8 cellular contexts compared by ENCODE assay signal in genomic region chr2:87519158-87520011, GRCh38.
DNase-seq lines count a peak whose midpoint lies in the region; ATAC-seq and TF ChIP-seq lines count a peak whose summit lies in the region.
"Not testable (repeated sequence)": the region's sequence is repeated elsewhere in the genome, so short reads cannot be mapped to it uniquely, and the experiment has no call there.

No MANE protein-coding gene starts in this region.

- not testable (repeated sequence) for H3K4me3 Mint-ChIP-seq in dendritic cell treated with granulocyte-macrophage colony-stimulating factor and Interleukin-4, amounts not matched to agents 40 ng/mL and 50 ng/mL, for 4 days; immature natural killer cell

- not testable (repeated sequence) for TF ChIP-seq CTCF in SU-DHL-6 (IDR thresholded peaks at IDR 0.05; ENCODE audit: insufficient read depth, low read length, poor library complexity, severe bottlenecking); neutrophil (IDR thresholded peaks at IDR 0.05)

- peak overlapping the region; percentile 37 for H3K4me2 ChIP-seq in SU-DHL-6 (ENCODE audit: low read depth, low read length, poor library complexity, severe bottlenecking)

- not testable (repeated sequence) for H4K20me1 ChIP-seq in SU-DHL-6 (ENCODE audit: low read depth, low read length)

- not testable (repeated sequence) for H3K79me2 ChIP-seq in SU-DHL-6 (ENCODE audit: insufficient read depth, low read length)

- H3K9me3 ChIP-seq in SU-DHL-6 (ENCODE audit: insufficient read depth, low read length); neutrophil: not testable (repeated sequence)

- not testable (repeated sequence) for H3K9me2 ChIP-seq in SU-DHL-6 (replicated peaks; ENCODE audit: insufficient read depth, low read length)

- intact Hi-C loops in dendritic cell treated with granulocyte-macrophage colony-stimulating factor and Interleukin-4, amounts not matched to agents 40 ng/mL and 50 ng/mL, for 4 days (cut with micrococcal nuclease): not testable (repeated sequence)

- H3K27me3 ChIP-seq in SU-DHL-6 (ENCODE audit: low read length); neutrophil: not testable (repeated sequence)

- H2AFZ ChIP-seq in SU-DHL-6 (ENCODE audit: low read depth, low read length, severe bottlenecking): not testable (repeated sequence)

- H3K36me3 ChIP-seq in SU-DHL-6 (ENCODE audit: low read length); neutrophil: not testable (repeated sequence)

- peaks cover 12% of the 10 kb centered on the region for H3F3A ChIP-seq in SU-DHL-6 (ENCODE audit: insufficient read depth)

- not testable (repeated sequence) for H3K27me3 Mint-ChIP-seq in dendritic cell treated with granulocyte-macrophage colony-stimulating factor and Interleukin-4, amounts not matched to agents 40 ng/mL and 50 ng/mL, for 4 days; immature natural killer cell (ENCODE audit: low read depth in 3 of 3)

- peak overlapping the region; percentile 62 for H3K27ac Mint-ChIP-seq in dendritic cell treated with granulocyte-macrophage colony-stimulating factor and Interleukin-4, amounts not matched to agents 40 ng/mL and 50 ng/mL, for 4 days
- peak overlapping the region in 4 of 6 donors; percentile 12 to 69 (median 24) for H3K27ac Mint-ChIP-seq in immature natural killer cell

- H3K27ac ChIP-seq in SU-DHL-6 (ENCODE audit: low read depth, low read length) (peak overlapping the region; percentile 83), neutrophil (peak overlapping the region; percentile 68)

- H3K4me1 ChIP-seq in neutrophil (ENCODE audit: control insufficient read depth in 1 of 2, insufficient read depth in 1 of 2, low read depth in 1 of 2, low read length in 1 of 2): peaks cover 16 to 17% of the 10 kb centered on the region in 2 experiments

- not testable (repeated sequence) for H3K9me3 Mint-ChIP-seq in dendritic cell treated with granulocyte-macrophage colony-stimulating factor and Interleukin-4, amounts not matched to agents 40 ng/mL and 50 ng/mL, for 4 days; immature natural killer cell

- not testable (repeated sequence) for H3K36me3 Mint-ChIP-seq in dendritic cell treated with granulocyte-macrophage colony-stimulating factor and Interleukin-4, amounts not matched to agents 40 ng/mL and 50 ng/mL, for 4 days (ENCODE audit: low read depth); immature natural killer cell

- DNase-seq in CD1c-positive myeloid dendritic cell (ENCODE audit: extremely low spot score): peak; percentile 32
- not testable (repeated sequence) for DNase-seq in immature natural killer cell

- peak; percentile 58 for ATAC-seq in GM18909 (IDR thresholded peaks at IDR 0.05; ENCODE audit: poor library complexity, unreplicated experiment)
- peak; percentile 51 for ATAC-seq in HG02678 (IDR thresholded peaks at IDR 0.05; ENCODE audit: unreplicated experiment)
- peak; percentile 42 for ATAC-seq in HG03378 (IDR thresholded peaks at IDR 0.05; ENCODE audit: unreplicated experiment)

- H3K4me3 ChIP-seq in SU-DHL-6 (ENCODE audit: insufficient read depth, low read length, poor library complexity, severe bottlenecking); neutrophil (ENCODE audit: low read depth in 1 of 2, low read length in 1 of 2): not testable (repeated sequence)

- peaks cover 23% of the 10 kb centered on the region for H3K4me1 Mint-ChIP-seq in dendritic cell treated with granulocyte-macrophage colony-stimulating factor and Interleukin-4, amounts not matched to agents 40 ng/mL and 50 ng/mL, for 4 days (ENCODE audit: low read depth)
- peaks cover 27 to 28% of the 10 kb centered on the region in 2 donors for H3K4me1 Mint-ChIP-seq in immature natural killer cell

- peak overlapping the region; percentile 32; the same call in 1 of the 2 replicates for H3K9ac ChIP-seq in SU-DHL-6 (ENCODE audit: low read length)
